15 cellular contexts compared by ENCODE assay signal in the genomic region with DNA sequence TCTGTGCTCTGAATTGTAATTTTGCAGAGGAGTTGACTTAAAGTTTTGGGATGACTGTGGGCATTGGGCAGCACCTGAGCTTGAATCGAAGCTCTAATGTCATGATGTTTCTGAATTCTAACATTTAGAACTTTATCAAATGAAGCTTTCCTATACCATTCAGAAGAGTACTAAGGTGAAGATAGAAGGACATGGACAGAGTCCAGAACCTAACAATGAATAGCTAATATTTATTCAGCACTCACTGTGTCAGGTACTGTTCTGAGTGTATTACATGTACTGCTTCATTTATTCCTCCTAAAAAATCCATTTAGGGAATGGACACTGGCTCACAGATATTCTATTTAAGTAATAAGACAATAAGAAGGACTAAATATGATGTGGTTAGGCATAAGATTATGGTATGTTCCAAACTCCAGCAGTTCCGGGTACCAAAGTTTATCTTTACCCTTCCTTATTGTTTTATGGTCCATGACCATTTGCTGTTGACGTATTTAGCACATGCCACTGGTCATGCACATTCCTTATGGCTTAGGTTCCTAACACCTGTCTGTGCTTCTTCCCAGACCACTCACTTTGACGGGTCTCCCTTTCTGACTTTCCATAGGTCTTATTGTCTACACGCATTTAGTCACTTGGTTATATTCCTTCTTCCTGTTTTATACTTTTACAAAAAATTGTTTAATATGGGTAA.
"Had no signal": no experiment of that assay in that cellular context is flagged by ENCODE, and none has a peak within 500 bp of the region (broad histone marks: within the 10 kb centered on the region; RNA-seq: fewer than 3 reads in every experiment).

No MANE protein-coding gene starts in this region.

- H3K27ac ChIP-seq: body of pancreas, epithelial cell of prostate, gastrocnemius medialis, stomach, thoracic aorta, uterus had no signal

- DNase-seq: activated CD4-positive, alpha-beta T cell treated with anti-CD3 and anti-CD28 coated beads for 1 hour; activated CD4-positive, alpha-beta T cell treated with anti-CD3 and anti-CD28 coated beads, Interleukin-2, amount 50 U/mL, for 48 hours; activated CD8-positive, alpha-beta memory T cell treated with anti-CD3 and anti-CD28 coated beads, Interleukin-2, amount 10 ng/mL, durations not matched to agents 7 days and 5 days; activated effector memory CD4-positive, alpha-beta T cell treated with Interleukin-2 at 50 U/mL for 16 hours; activated T-cell treated with anti-CD3 and anti-CD28 coated beads, Interleukin-2, amount 50 U/mL, for 24 hours; body of pancreas; central memory CD4-positive, alpha-beta T cell; effector memory CD4-positive, alpha-beta T cell; gastrocnemius medialis; nephron progenitor cell; stomach; T-helper 9 cell; uterus had no signal

- H3K36me3 ChIP-seq: gastrocnemius medialis, thoracic aorta, uterus had no signal

- ATAC-seq: activated CD8-positive, alpha-beta memory T cell treated with anti-CD3 and anti-CD28 coated beads, Interleukin-2, amount 10 ng/mL, durations not matched to agents 7 days and 5 days; body of pancreas; gastrocnemius medialis had no signal

- H3K27me3 ChIP-seq: body of pancreas, gastrocnemius medialis, stomach, uterus had no signal

- H3K4me3 ChIP-seq: body of pancreas, gastrocnemius medialis, stomach, thoracic aorta, uterus had no signal
